In genomic region chr14:68932219-68932618, GRCh38 we compare ENCODE assay signal across 20 cellular contexts. TPM values are rescaled to one million over a fixed set of nuclear protein-coding genes. Genes with fewer than 3 reads are reported as not detected.
DNase-seq lines count a peak whose midpoint lies in the region; ATAC-seq, FAIRE-seq and TF ChIP-seq lines count a peak whose summit lies in the region.
"Had no signal": no experiment of that assay in that cellular context is flagged by ENCODE, and none has a peak within 500 bp of the region (broad histone marks: within the 10 kb centered on the region; RNA-seq: fewer than 3 reads in every experiment).

No MANE protein-coding gene starts in this region.

- H3K4me1 Mint-ChIP-seq in astrocyte (ENCODE audit: low read depth, unreplicated experiment), result peaks cover 79% of the 10 kb centered on the region

- H3K9me3 ChIP-seq in astrocyte (ENCODE audit: insufficient read depth, low read depth, low read length), result no peaks in the 10 kb centered on the region
- no peaks in the 10 kb centered on the region for H3K9me3 ChIP-seq in gastroesophageal sphincter
- no peaks in the 10 kb centered on the region for H3K9me3 ChIP-seq in thoracic aorta
- H3K9me3 ChIP-seq in WERI-Rb-1 (ENCODE audit: severe bottlenecking), result no peaks in the 10 kb centered on the region
- H3K9me3 ChIP-seq: BLaER1, heart right ventricle, SJCRH30 had no signal

- peak overlapping the region; percentile 66 for H3K4me3 Mint-ChIP-seq in astrocyte (ENCODE audit: unreplicated experiment)
- H3K4me3 Mint-ChIP-seq: activated CD4-positive, alpha-beta T cell treated with anti-CD3 and anti-CD28 coated beads for 36 hours; activated naive CD4-positive, alpha-beta T cell treated with anti-CD3 and anti-CD28 coated beads, Interleukin-2, amount 10 ng/mL, durations not matched to agents 7 days and 5 days; mesothelial cell of epicardium had no signal

- H3K36me3 ChIP-seq in astrocyte (ENCODE audit: insufficient read depth, low read length) (peaks cover 36% of the 10 kb centered on the region), gastroesophageal sphincter (no peaks in the 10 kb centered on the region), thoracic aorta (no peaks in the 10 kb centered on the region), WERI-Rb-1 (no peaks in the 10 kb centered on the region)

- peak overlapping the region; percentile 37 for H3K4me2 ChIP-seq in astrocyte (ENCODE audit: low read length)
- H3K4me2 ChIP-seq: BLaER1 had no signal

- H2AFZ ChIP-seq in astrocyte (ENCODE audit: low read depth, low read length), result no peak overlapping the region

- no peak overlapping the region for H3K4me3 ChIP-seq in astrocyte (ENCODE audit: insufficient read depth, low read depth, low read length)
- no peak overlapping the region for H3K4me3 ChIP-seq in gastroesophageal sphincter
- no peak overlapping the region for H3K4me3 ChIP-seq in thoracic aorta
- H3K4me3 ChIP-seq in WERI-Rb-1 (ENCODE audit: low read depth, low read length), result no peak overlapping the region
- H3K4me3 ChIP-seq: BLaER1, heart right ventricle, SJCRH30 had no signal

- peaks cover 100% of the 10 kb centered on the region for H4K20me1 ChIP-seq in astrocyte (ENCODE audit: insufficient read depth, low read length)

- peaks cover 14% of the 10 kb centered on the region for H3K36me3 Mint-ChIP-seq in astrocyte (ENCODE audit: low read depth, unreplicated experiment)
- H3K36me3 Mint-ChIP-seq: mesothelial cell of epicardium had no signal

- TF ChIP-seq CTCF in astrocyte (IDR thresholded peaks at IDR 0.05; ENCODE audit: insufficient read depth, low read depth, low read length), result no peak
- no peak for TF ChIP-seq CTCF in gastroesophageal sphincter (IDR thresholded peaks at IDR 0.05)
- TF ChIP-seq CTCF in thoracic aorta (IDR thresholded peaks at IDR 0.05), result no peak
- no peak for TF ChIP-seq CTCF in WERI-Rb-1 (IDR thresholded peaks at IDR 0.05; ENCODE audit: low read depth, low read length)

- H3K27me3 Mint-ChIP-seq in astrocyte (ENCODE audit: low read depth, unreplicated experiment), result no peaks in the 10 kb centered on the region
- H3K27me3 Mint-ChIP-seq: activated CD4-positive, alpha-beta T cell treated with anti-CD3 and anti-CD28 coated beads for 36 hours; activated naive CD4-positive, alpha-beta T cell treated with anti-CD3 and anti-CD28 coated beads, Interleukin-2, amount 10 ng/mL, durations not matched to agents 7 days and 5 days had no signal

- TF ChIP-seq EP300 in gastroesophageal sphincter (IDR thresholded peaks at IDR 0.05), result no peak

- H3K27ac Mint-ChIP-seq in astrocyte (ENCODE audit: unreplicated experiment), result peak overlapping the region; percentile 80
- H3K27ac Mint-ChIP-seq: activated naive CD4-positive, alpha-beta T cell treated with anti-CD3 and anti-CD28 coated beads, Interleukin-2, amount 10 ng/mL, durations not matched to agents 7 days and 5 days; mesothelial cell of epicardium had no signal

- H3K4me1 ChIP-seq in astrocyte (ENCODE audit: insufficient read depth, low read length), result peaks cover 53% of the 10 kb centered on the region
- H3K4me1 ChIP-seq in gastroesophageal sphincter, result peaks cover 31 to 100% (median 44%) of the 10 kb centered on the region in 3 donors
- peaks cover 59 to 100% of the 10 kb centered on the region in 2 donors for H3K4me1 ChIP-seq in thoracic aorta (ENCODE audit: control insufficient read depth in 1 of 2, low read depth in 2 of 2)

- H3K27ac ChIP-seq in astrocyte (ENCODE audit: low read depth, low read length), result peak overlapping the region; percentile 47
- H3K27ac ChIP-seq in gastroesophageal sphincter, result peak overlapping the region; percentile 85 to 99 (median 94)
- peak overlapping the region; percentile 92 to 97 for H3K27ac ChIP-seq in thoracic aorta
- no peak overlapping the region for H3K27ac ChIP-seq in WERI-Rb-1
- H3K27ac ChIP-seq: BLaER1, SJCRH30 had no signal

- no peaks in the 10 kb centered on the region for H3K9me3 Mint-ChIP-seq in astrocyte (ENCODE audit: unreplicated experiment)
- H3K9me3 Mint-ChIP-seq: mesothelial cell of epicardium had no signal

- WGBS in gastroesophageal sphincter (ENCODE audit: low coverage in 1 of 2), 2 donors, result 42 to 43% methylated on average over 3 to 4 of the region's 4 CpGs

- DNase-seq in HT1080 (ENCODE audit: low read depth), result peak; percentile 49
- DNase-seq in astrocyte (ENCODE audit: low read depth), result peak; percentile 80
- DNase-seq in thoracic aorta (ENCODE audit: low spot score), result no peak
- no peak for DNase-seq in WERI-Rb-1
- no peak for DNase-seq in AML-193 (lab: John Stamatoyannopoulos, UW)
- DNase-seq in NCI-H446 (lab: John Stamatoyannopoulos, UW), result no peak
- DNase-seq: activated CD4-positive, alpha-beta T cell treated with anti-CD3 and anti-CD28 coated beads for 36 hours; activated naive CD4-positive, alpha-beta T cell treated with anti-CD3 and anti-CD28 coated beads, Interleukin-2, amount 10 ng/mL, durations not matched to agents 7 days and 5 days; DMS53; heart right ventricle; islet precursor cell; NCI-H187 treated with DMSO at 0.1 percent for 48 hours; NCI-H510A; SJCRH30; substantia nigra had no signal

- peaks cover 99% of the 10 kb centered on the region for H3K79me2 ChIP-seq in astrocyte (ENCODE audit: insufficient read depth, low read length)

- TF ChIP-seq POLR2A in gastroesophageal sphincter (IDR thresholded peaks at IDR 0.05), result no peak

- FAIRE-seq in astrocyte (lab: Jason Lieb, UNC), result no peak
- FAIRE-seq: GM18507 had no signal

- H3K9ac ChIP-seq in astrocyte (ENCODE audit: low read length), result peak overlapping the region; percentile 2
- H3K9ac ChIP-seq: BLaER1 had no signal

- no peak for ATAC-seq in gastroesophageal sphincter
- ATAC-seq in thoracic aorta (ENCODE audit: insufficient number of reproducible peaks, low FRiP score, low read depth), result no peak
- ATAC-seq: activated CD4-positive, alpha-beta T cell treated with anti-CD3 and anti-CD28 coated beads for 36 hours; HCT116 had no signal

- no peaks in the 10 kb centered on the region for H3K27me3 ChIP-seq in astrocyte (ENCODE audit: insufficient read depth, low read length)
- no peaks in the 10 kb centered on the region for H3K27me3 ChIP-seq in gastroesophageal sphincter
- H3K27me3 ChIP-seq in thoracic aorta (replicated peaks; ENCODE audit: insufficient read depth), result no peaks in the 10 kb centered on the region
- no peaks in the 10 kb centered on the region for H3K27me3 ChIP-seq in WERI-Rb-1 (ENCODE audit: insufficient read depth, low read depth, severe bottlenecking)
- H3K27me3 ChIP-seq: BLaER1, heart right ventricle, SJCRH30 had no signal

RNA-seq across cellular contexts. Expression of gene ACTN1, which starts 46.9 kb away (rescaled TPM):
- total RNA-seq in HT1080 (2014; rRNA removed; shearing (Covaris generic)), result 198 and 266 TPM in 2 replicates
- 238 and 271 TPM in 2 replicates for polyA plus RNA-seq in HT1080 (2015; cell fraction: cytosol; rRNA removed)
- 680 and 735 TPM in 2 replicates for polyA plus RNA-seq in HT1080 (2015; cell fraction: nucleus; rRNA removed)
- total RNA-seq in astrocyte, result 1,163 and 1,186 TPM in 2 replicates
- total RNA-seq in gastroesophageal sphincter, result 1,000 to 10,000 TPM in 2 of 4 donors, 100 to 1,000 TPM in 2; 776 to 1,910 (median 969) TPM
- 1,000 to 10,000 TPM; 1,201 to 1,291 TPM for total RNA-seq in thoracic aorta

Comparison
In these comparisons a context has a peak if more than half of its experiments do, and no peak if none do; other contexts are left out.
1. DNase-seq: peak in HT1080 (single experiment) and astrocyte (single experiment); none in thoracic aorta (single experiment), WERI-Rb-1 (single experiment), AML-193 (0 of 2) and NCI-H446 (0 of 2).